Comparison of ENCODE assay signal across 1 cellular context in the genomic region with DNA sequence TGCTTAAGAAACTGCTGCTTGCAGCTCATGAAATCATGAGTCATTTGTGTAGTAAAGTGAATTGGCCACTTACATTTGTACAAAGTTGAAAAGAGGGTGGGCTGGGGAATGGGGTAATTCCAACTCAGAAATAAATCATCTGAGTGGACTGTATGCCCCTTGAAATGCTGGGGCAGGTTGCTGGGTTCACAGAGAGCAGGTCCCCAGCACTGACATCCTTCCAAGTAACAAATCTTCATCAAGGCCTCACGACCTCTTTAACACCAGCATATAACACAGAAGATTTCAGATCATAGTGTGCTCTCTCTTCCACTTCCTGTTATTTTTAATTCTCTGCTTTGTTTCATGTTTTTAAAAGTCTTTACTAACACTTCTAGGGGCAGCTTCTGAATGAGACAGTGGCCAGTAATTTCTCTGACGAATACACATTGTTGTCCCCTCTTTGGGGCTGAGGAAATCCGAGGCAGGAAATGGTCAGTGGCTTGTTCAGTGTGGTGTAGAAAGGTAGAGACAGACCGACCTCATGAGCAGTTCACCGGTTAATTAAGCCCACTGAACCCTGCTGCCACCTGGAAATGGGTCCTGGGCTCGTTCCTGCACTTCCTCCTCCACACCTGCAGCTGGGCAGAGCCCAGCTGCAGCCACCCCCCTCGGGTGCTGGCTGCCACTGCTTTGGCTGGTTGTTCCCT.
TF ChIP-seq lines count a peak whose summit lies in the region.

No MANE protein-coding gene starts in this region.

TF ChIP-seq in K562, 482 proteins besides CTCF, POLR2A, EP300 and RAD21 (continued from another document):
- TF ChIP-seq CHD4 (IDR thresholded peaks at IDR 0.05; ENCODE audit: insufficient read depth, insufficient replicate concordance, low read depth, low read length, poor library complexity, severe bottlenecking), result no peak
- peak; percentile 55; the same call in 1 of the 2 replicates for TF ChIP-seq ZNF175 (CRISPR knock-in tag; IDR thresholded peaks at IDR 0.05; ENCODE audit: low read depth)
- TF ChIP-seq NCOA6 (IDR thresholded peaks at IDR 0.05), result no peak
- no peak for TF ChIP-seq GABPB1 (CRISPR knock-in tag; IDR thresholded peaks at IDR 0.05)
- no peak for TF ChIP-seq MAFK (IDR thresholded peaks at IDR 0.05; ENCODE audit: low read length)
- TF ChIP-seq, protein P1, sequence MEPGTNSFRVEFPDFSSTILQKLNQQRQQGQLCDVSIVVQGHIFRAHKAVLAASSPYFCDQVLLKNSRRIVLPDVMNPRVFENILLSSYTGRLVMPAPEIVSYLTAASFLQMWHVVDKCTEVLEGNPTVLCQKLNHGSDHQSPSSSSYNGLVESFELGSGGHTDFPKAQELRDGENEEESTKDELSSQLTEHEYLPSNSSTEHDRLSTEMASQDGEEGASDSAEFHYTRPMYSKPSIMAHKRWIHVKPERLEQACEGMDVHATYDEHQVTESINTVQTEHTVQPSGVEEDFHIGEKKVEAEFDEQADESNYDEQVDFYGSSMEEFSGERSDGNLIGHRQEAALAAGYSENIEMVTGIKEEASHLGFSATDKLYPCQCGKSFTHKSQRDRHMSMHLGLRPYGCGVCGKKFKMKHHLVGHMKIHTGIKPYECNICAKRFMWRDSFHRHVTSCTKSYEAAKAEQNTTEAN (CRISPR knock-in tag; IDR thresholded peaks at IDR 0.05), result no peak
- TF ChIP-seq RBM17 (IDR thresholded peaks at IDR 0.05; ENCODE audit: borderline replicate concordance, low read depth, low read length), result no peak
- no peak for TF ChIP-seq HSF4 (CRISPR knock-in tag; IDR thresholded peaks at IDR 0.05; ENCODE audit: borderline replicate concordance)
- TF ChIP-seq ZNF76 (CRISPR knock-in tag; IDR thresholded peaks at IDR 0.05; ENCODE audit: borderline replicate concordance), result no peak
- no peak for TF ChIP-seq E2F3 (CRISPR knock-in tag; IDR thresholded peaks at IDR 0.05)
- no peak for TF ChIP-seq RBM39 (optimal IDR thresholded peaks at IDR 0.05; ENCODE audit: low read depth, low read length)
- TF ChIP-seq NR1H2 (CRISPR knock-in tag; IDR thresholded peaks at IDR 0.05), result no peak
- TF ChIP-seq MBD2 (IDR thresholded peaks at IDR 0.05; ENCODE audit: borderline replicate concordance, low read depth), result no peak
- TF ChIP-seq, protein P2, sequence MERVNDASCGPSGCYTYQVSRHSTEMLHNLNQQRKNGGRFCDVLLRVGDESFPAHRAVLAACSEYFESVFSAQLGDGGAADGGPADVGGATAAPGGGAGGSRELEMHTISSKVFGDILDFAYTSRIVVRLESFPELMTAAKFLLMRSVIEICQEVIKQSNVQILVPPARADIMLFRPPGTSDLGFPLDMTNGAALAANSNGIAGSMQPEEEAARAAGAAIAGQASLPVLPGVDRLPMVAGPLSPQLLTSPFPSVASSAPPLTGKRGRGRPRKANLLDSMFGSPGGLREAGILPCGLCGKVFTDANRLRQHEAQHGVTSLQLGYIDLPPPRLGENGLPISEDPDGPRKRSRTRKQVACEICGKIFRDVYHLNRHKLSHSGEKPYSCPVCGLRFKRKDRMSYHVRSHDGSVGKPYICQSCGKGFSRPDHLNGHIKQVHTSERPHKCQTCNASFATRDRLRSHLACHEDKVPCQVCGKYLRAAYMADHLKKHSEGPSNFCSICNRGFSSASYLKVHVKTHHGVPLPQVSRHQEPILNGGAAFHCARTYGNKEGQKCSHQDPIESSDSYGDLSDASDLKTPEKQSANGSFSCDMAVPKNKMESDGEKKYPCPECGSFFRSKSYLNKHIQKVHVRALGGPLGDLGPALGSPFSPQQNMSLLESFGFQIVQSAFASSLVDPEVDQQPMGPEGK (CRISPR knock-in tag; IDR thresholded peaks at IDR 0.05; ENCODE audit: borderline replicate concordance), result no peak
- TF ChIP-seq ZNF165 (CRISPR knock-in tag; IDR thresholded peaks at IDR 0.05; ENCODE audit: borderline replicate concordance), result no peak
- TF ChIP-seq LCOR (CRISPR knock-in tag; IDR thresholded peaks at IDR 0.05), result no peak
- TF ChIP-seq TEAD1 (CRISPR knock-in tag; IDR thresholded peaks at IDR 0.05), result no peak
- TF ChIP-seq SRSF9 (IDR thresholded peaks at IDR 0.05; ENCODE audit: borderline replicate concordance, low read depth, low read length), result no peak
- no peak for TF ChIP-seq CBX2 (IDR thresholded peaks at IDR 0.05; ENCODE audit: insufficient read depth, low read length, poor library complexity, severe bottlenecking)
- no peak for TF ChIP-seq SAP30 (IDR thresholded peaks at IDR 0.05; ENCODE audit: borderline replicate concordance, insufficient read depth, low read depth, low read length, poor library complexity, severe bottlenecking)
- TF ChIP-seq FUS (optimal IDR thresholded peaks at IDR 0.05; ENCODE audit: low read depth, low read length), result no peak
- no peak for TF ChIP-seq BRD9 (IDR thresholded peaks at IDR 0.05; ENCODE audit: low read depth, partially characterized antibody)
- TF ChIP-seq, protein P3, sequence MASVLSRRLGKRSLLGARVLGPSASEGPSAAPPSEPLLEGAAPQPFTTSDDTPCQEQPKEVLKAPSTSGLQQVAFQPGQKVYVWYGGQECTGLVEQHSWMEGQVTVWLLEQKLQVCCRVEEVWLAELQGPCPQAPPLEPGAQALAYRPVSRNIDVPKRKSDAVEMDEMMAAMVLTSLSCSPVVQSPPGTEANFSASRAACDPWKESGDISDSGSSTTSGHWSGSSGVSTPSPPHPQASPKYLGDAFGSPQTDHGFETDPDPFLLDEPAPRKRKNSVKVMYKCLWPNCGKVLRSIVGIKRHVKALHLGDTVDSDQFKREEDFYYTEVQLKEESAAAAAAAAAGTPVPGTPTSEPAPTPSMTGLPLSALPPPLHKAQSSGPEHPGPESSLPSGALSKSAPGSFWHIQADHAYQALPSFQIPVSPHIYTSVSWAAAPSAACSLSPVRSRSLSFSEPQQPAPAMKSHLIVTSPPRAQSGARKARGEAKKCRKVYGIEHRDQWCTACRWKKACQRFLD (CRISPR knock-in tag; IDR thresholded peaks at IDR 0.05), result peak; percentile 67; the same call in 1 of the 2 replicates
- no peak for TF ChIP-seq XRCC4 (IDR thresholded peaks at IDR 0.05; ENCODE audit: extremely low read depth, insufficient read depth, insufficient read length)
- no peak for TF ChIP-seq MXI1 (IDR thresholded peaks at IDR 0.05; ENCODE audit: low read depth, low read length)
- TF ChIP-seq, protein P4, sequence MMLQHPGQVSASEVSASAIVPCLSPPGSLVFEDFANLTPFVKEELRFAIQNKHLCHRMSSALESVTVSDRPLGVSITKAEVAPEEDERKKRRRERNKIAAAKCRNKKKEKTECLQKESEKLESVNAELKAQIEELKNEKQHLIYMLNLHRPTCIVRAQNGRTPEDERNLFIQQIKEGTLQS (IDR thresholded peaks at IDR 0.05), result peak; percentile 48; the same call in 1 of the 2 replicates
- TF ChIP-seq, protein P4 (CRISPR knock-in tag; conservative IDR thresholded peaks at IDR 0.05), result no peak
- TF ChIP-seq KDM5B (IDR thresholded peaks at IDR 0.05; ENCODE audit: insufficient replicate concordance, low read depth, low read length), result no peak
